ENCODE assay signal across 22 cellular contexts in the genomic region with DNA sequence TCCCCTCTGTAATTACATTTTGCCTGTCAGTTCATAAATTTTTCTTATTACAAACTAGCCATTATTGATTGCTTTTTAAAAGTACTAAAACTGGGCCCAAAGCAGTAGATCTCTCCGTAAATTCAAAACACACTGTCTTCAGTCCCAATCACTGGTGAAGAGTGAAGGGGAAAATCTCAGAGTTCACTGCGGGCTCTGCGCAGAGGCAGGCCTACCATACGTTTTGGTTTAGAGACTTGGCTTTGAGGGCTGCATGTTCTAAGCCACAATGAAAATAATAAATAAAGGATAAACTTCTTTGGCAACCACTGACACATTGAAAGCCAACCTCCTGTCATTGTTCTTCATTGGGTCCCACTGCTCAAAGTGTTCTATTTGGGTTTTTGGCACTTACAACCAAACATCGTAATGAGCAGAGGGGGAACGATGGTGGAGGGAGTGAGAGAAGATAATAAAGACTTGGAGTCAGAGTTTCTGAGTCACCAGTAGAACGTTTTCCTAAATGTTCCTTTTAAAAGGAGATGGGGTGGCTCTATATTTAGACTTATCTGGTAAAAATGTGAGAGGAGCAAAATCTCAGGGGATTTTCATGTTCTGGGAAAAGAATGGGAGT.
DNase-seq lines count a peak whose midpoint lies in the region; ATAC-seq and TF ChIP-seq lines count a peak whose summit lies in the region.
"Had no signal": no experiment of that assay in that cellular context is flagged by ENCODE, and none has a peak within 500 bp of the region (broad histone marks: within the 10 kb centered on the region; RNA-seq: fewer than 3 reads in every experiment).

No MANE protein-coding gene starts in this region.

- H4K91ac ChIP-seq in IMR-90 (ENCODE audit: insufficient read depth, low read depth, low read length) (no peak overlapping the region), neuronal stem cell (ENCODE audit: low read depth, low read length, poor library complexity) (no peak overlapping the region)

- no peak overlapping the region; the same call in 1 of the 2 replicates for H2BK120ac ChIP-seq in IMR-90 (ENCODE audit: low read depth, low read length)
- no peak overlapping the region for H2BK120ac ChIP-seq in neuronal stem cell (ENCODE audit: low read depth, low read length)

- dilution Hi-C loops in IMR-90 (cut with HindIII; ENCODE audit: low sequenced_read_pairs, unreplicated experiment) = no loop called here

- H3K36me3 ChIP-seq in IMR-90 (ENCODE audit: control insufficient read depth, insufficient read depth, low read length) (no peaks in the 10 kb centered on the region), left lung (no peaks in the 10 kb centered on the region), stomach (no peaks in the 10 kb centered on the region), neuronal stem cell (replicated peaks in 1 of 2; ENCODE audit: control insufficient read depth in 2 of 2, insufficient read depth in 2 of 2, low read length in 2 of 2) (no peaks in the 10 kb centered on the region)
- H3K36me3 ChIP-seq: thyroid gland, WERI-Rb-1 had no signal

- H3K4me1 ChIP-seq in IMR-90 (ENCODE audit: control insufficient read depth, insufficient read depth, low read length) = peaks cover 5% of the 10 kb centered on the region; the same call in 1 of the 2 replicates
- H3K4me1 ChIP-seq in left lung = no peaks in the 10 kb centered on the region
- peaks cover 0 to 23% (median 2%) of the 10 kb centered on the region in 4 donors for H3K4me1 ChIP-seq in stomach
- peaks cover 0 to 11% of the 10 kb centered on the region in 2 donors for H3K4me1 ChIP-seq in neuronal stem cell (ENCODE audit: control insufficient read depth in 2 of 2, insufficient read depth in 1 of 2, low read depth in 1 of 2, low read length in 2 of 2)
- H3K4me1 ChIP-seq: psoas muscle, thyroid gland had no signal

- intact Hi-C loops in IMR-90 (cut with micrococcal nuclease) (no loop called here), left lung (cut with DNase I) (no loop called here), stomach (cut with DNase I; ENCODE audit: low total_unique reads) (no loop called here)

- 0 out of 2 replicates have a peak, but pooled peaks have one; percentile 34 for ATAC-seq in IMR-90 (ENCODE audit: low read depth)
- peak; percentile 59 for ATAC-seq in left lung
- no peak for ATAC-seq in HG02840 (IDR thresholded peaks at IDR 0.05; ENCODE audit: low FRiP score, unreplicated experiment)
- ATAC-seq: activated T-cell treated with anti-CD3 and anti-CD28 coated beads, Interleukin-2, amount 50 U/mL, for 72 hours; HCT116; psoas muscle; stimulated activated naive B cell treated with anti-CD40 and anti-IgM and Interleukin-4, amounts not matched to agents 10 μg/mL and 1 μg/mL and 100 μg/mL, for 72 hours had no signal

- H2AK5ac ChIP-seq in IMR-90 (ENCODE audit: low read depth, low read length) (no peak overlapping the region), neuronal stem cell (ENCODE audit: low read depth, low read length) (no peak overlapping the region)

- H3K27me3 ChIP-seq in IMR-90 (ENCODE audit: control insufficient read depth, insufficient read depth, low read length) = peaks cover 3% of the 10 kb centered on the region; the same call in 1 of the 2 replicates
- no peaks in the 10 kb centered on the region for H3K27me3 ChIP-seq in left lung
- H3K27me3 ChIP-seq in stomach = no peaks in the 10 kb centered on the region
- peaks cover 0 to 66% (median 0%) of the 10 kb centered on the region in 3 experiments for H3K27me3 ChIP-seq in neuronal stem cell (ENCODE audit: control insufficient read depth in 3 of 3, insufficient read depth in 3 of 3, low read depth in 1 of 3, low read length in 3 of 3)
- H3K27me3 ChIP-seq: thyroid gland had no signal

- BruUV-seq in IMR-90 (replicated peaks; lab: Mats Ljungman, UMichigan) = no TSS peak

- no peak overlapping the region for H3K56ac ChIP-seq in IMR-90 (ENCODE audit: extremely low read depth, insufficient read depth, low read length)

- H3K27ac ChIP-seq in IMR-90 (ENCODE audit: insufficient read depth, low read length) (no peak overlapping the region), left lung (no peak overlapping the region), stomach (peak overlapping the region in 3 of 5 donors; percentile 4 to 65 (median 56)), neuronal stem cell (replicated peaks; ENCODE audit: low read length) (no peak overlapping the region)
- H3K27ac ChIP-seq: psoas muscle, WERI-Rb-1 had no signal

- in situ Hi-C loops in IMR-90 (cut with MboI; ENCODE audit: low sequenced_read_pairs) = no loop called here

- no peak overlapping the region for H2BK20ac ChIP-seq in IMR-90 (ENCODE audit: low read depth, low read length)

- POLR2A ChIA-PET in IMR-90 (lab: Charles Lee; ENCODE audit: unreplicated experiment) = no interaction called here

- H3K4ac ChIP-seq in IMR-90 (ENCODE audit: low read depth, low read length) = no peak overlapping the region
- no peak overlapping the region for H3K4ac ChIP-seq in neuronal stem cell (ENCODE audit: low read length)

- H4K20me1 ChIP-seq in IMR-90 (ENCODE audit: insufficient read depth, low read length) = no peaks in the 10 kb centered on the region

- TF ChIP-seq RAD21 in IMR-90 (IDR thresholded peaks at IDR 0.05; ENCODE audit: low read length) = no peak

- H3K79me1 ChIP-seq in IMR-90 (ENCODE audit: low read depth in 1 of 2, low read length in 2 of 2) (no peaks in the 10 kb centered on the region), neuronal stem cell (ENCODE audit: low read depth, low read length) (no peaks in the 10 kb centered on the region)

- no peak overlapping the region for H4K5ac ChIP-seq in IMR-90 (ENCODE audit: low read depth, low read length)

- CTCF ChIA-PET in IMR-90 (lab: Yijun Ruan, JAX) = no interaction called here

- peaks cover 5% of the 10 kb centered on the region; the same call in 1 of the 2 replicates for H3K9me1 ChIP-seq in IMR-90 (ENCODE audit: insufficient read depth, low read length)

- no peak overlapping the region for H4K8ac ChIP-seq in IMR-90 (ENCODE audit: low read depth in 2 of 2, low read length in 2 of 2)
- H4K8ac ChIP-seq in neuronal stem cell (ENCODE audit: low read depth, low read length) = no peak overlapping the region

- no peak overlapping the region for H2AFZ ChIP-seq in IMR-90 (replicated peaks; ENCODE audit: low read length, poor library complexity)
- no peak overlapping the region for H2AFZ ChIP-seq in neuronal stem cell (ENCODE audit: low read length)

- TF ChIP-seq CTCF in IMR-90 (conservative IDR thresholded peaks at IDR 0.05; ENCODE audit: low read depth, low read length) (no peak), fibroblast of mammary gland (conservative IDR thresholded peaks at IDR 0.05; ENCODE audit: control insufficient read depth, insufficient read depth, low read depth, low read length) (no peak), left lung (IDR thresholded peaks at IDR 0.05) (no peak), stomach (IDR thresholded peaks at IDR 0.05) (no peak)

- WGBS in IMR-90 (ENCODE audit: extremely low coverage in 2 of 2, insufficient read length in 1 of 2), 2 experiments = 17% methylated on average over 1 of the region's 7 CpGs; no CpG with 5 or more reads in 1 of the 2 experiments
- 61 to 78% (median 63%) methylated on average over 7 of the region's 7 CpGs for WGBS in stomach, 5 donors
- WGBS in neuronal stem cell (ENCODE audit: extremely low coverage in 2 of 2, insufficient read length in 2 of 2, insufficient replicate concordance in 1 of 2), 2 donors = no CpG with 5 or more reads among the region's 7 CpGs

- TF ChIP-seq POLR2A in IMR-90 (IDR thresholded peaks at IDR 0.05; ENCODE audit: low read depth, low read length) (no peak), stomach (IDR thresholded peaks at IDR 0.05) (no peak)

- TF ChIP-seq EP300 in stomach (IDR thresholded peaks at IDR 0.05) = no peak

- H3K14ac ChIP-seq in IMR-90 (replicated peaks; ENCODE audit: low read depth, low read length) (no peak overlapping the region), neuronal stem cell (ENCODE audit: low read length) (no peak overlapping the region)

- H3K18ac ChIP-seq in IMR-90 (ENCODE audit: low read depth, low read length) = no peak overlapping the region
- no peak overlapping the region for H3K18ac ChIP-seq in neuronal stem cell (ENCODE audit: low read length)

- no peaks in the 10 kb centered on the region for H3K9me3 ChIP-seq in IMR-90 (ENCODE audit: control insufficient read depth, insufficient read depth, low read length)
- no peaks in the 10 kb centered on the region for H3K9me3 ChIP-seq in left lung
- H3K9me3 ChIP-seq in stomach = no peaks in the 10 kb centered on the region
- H3K9me3 ChIP-seq in neuronal stem cell (replicated peaks in 1 of 2; ENCODE audit: control insufficient read depth in 2 of 2, insufficient read depth in 1 of 2, low read depth in 1 of 2, low read length in 2 of 2) = no peaks in the 10 kb centered on the region
- H3K9me3 ChIP-seq: psoas muscle, thyroid gland had no signal

- no peak overlapping the region for H2BK12ac ChIP-seq in neuronal stem cell (ENCODE audit: low read length)

- H3K4me3 ChIP-seq in IMR-90 (ENCODE audit: insufficient read depth, low read depth, low read length) (no peak overlapping the region), fibroblast of mammary gland (ENCODE audit: control insufficient read depth, low read depth, low read length) (no peak overlapping the region), left lung (no peak overlapping the region), stomach (no peak overlapping the region), neuronal stem cell (ENCODE audit: low read length in 2 of 2) (no peak overlapping the region)
- H3K4me3 ChIP-seq: lung, psoas muscle, thyroid gland had no signal

- DNase-seq in IMR-90 (peak; percentile 11), fibroblast of mammary gland (ENCODE audit: low read depth) (peak; percentile 5), left lung (no peak), stomach (no peak), SKM-1 treated with dmso at 0.1 percent for 144 hours (lab: John Stamatoyannopoulos, UW; ENCODE audit: unreplicated experiment) (no peak), neuronal stem cell (ENCODE audit: low spot score) (no peak)
- no peak for DNase-seq in stimulated activated CD4-positive, alpha-beta T cell treated with anti-CD3 and anti-CD28 coated beads, Interleukin-4, amount 100 ng/mL, for 1 hour
- DNase-seq: activated CD4-positive, alpha-beta T cell treated with anti-CD3 and anti-CD28 coated beads, Interleukin-2, amount 10 ng/mL, durations not matched to agents 24 days and 14 days; activated naive CD4-positive, alpha-beta T cell treated with anti-CD3 and anti-CD28 coated beads for 36 hours; activated T-cell treated with anti-CD3 and anti-CD28 coated beads, Interleukin-2, amount 50 U/mL, for 72 hours; AML-193; CD4-positive, alpha-beta memory T cell; NCI-H1092; NCI-H1930; psoas muscle; stimulated activated naive B cell treated with anti-CD40 and anti-IgM and Interleukin-4, amounts not matched to agents 10 μg/mL and 1 μg/mL and 100 μg/mL, for 72 hours; T-helper 9 cell; thyroid gland; WERI-Rb-1 had no signal

- H3K4me2 ChIP-seq in IMR-90 (ENCODE audit: low read depth, low read length) (no peak overlapping the region), neuronal stem cell (ENCODE audit: insufficient read depth, low read length, poor library complexity, severe bottlenecking) (no peak overlapping the region)

- H2BK15ac ChIP-seq in IMR-90 (ENCODE audit: low read depth, low read length) = no peak overlapping the region; the same call in 2 of the 3 replicates
- no peak overlapping the region for H2BK15ac ChIP-seq in neuronal stem cell (ENCODE audit: low read length)

- H3K9ac ChIP-seq in IMR-90 (ENCODE audit: low read depth, low read length) (no peak overlapping the region), neuronal stem cell (ENCODE audit: low read depth, low read length, poor library complexity) (no peak overlapping the region)

- no peak overlapping the region for H3K23ac ChIP-seq in IMR-90 (ENCODE audit: low read depth, low read length)
- H3K23ac ChIP-seq in neuronal stem cell (ENCODE audit: low read depth, low read length, poor library complexity) = no peak overlapping the region

- no peak overlapping the region for H2BK5ac ChIP-seq in IMR-90 (ENCODE audit: low read depth, low read length, poor library complexity, severe bottlenecking)
- H2BK5ac ChIP-seq in neuronal stem cell (ENCODE audit: low read length) = no peak overlapping the region

- H2AK9ac ChIP-seq in IMR-90 (replicated peaks; ENCODE audit: low read depth, low read length, poor library complexity) = no peak overlapping the region

Comparison
In these comparisons a context has a peak if more than half of its experiments do, and no peak if none do; other contexts are left out.
1. DNase-seq: peak in IMR-90 (single experiment) and fibroblast of mammary gland (single experiment); none in left lung (0 of 2), stomach (single experiment), SKM-1 treated with dmso at 0.1 percent for 144 hours (single experiment), stimulated activated CD4-positive, alpha-beta T cell treated with anti-CD3 and anti-CD28 coated beads, Interleukin-4, amount 100 ng/mL, for 1 hour (single experiment) and neuronal stem cell (single experiment).
2. H3K27ac ChIP-seq: peak in stomach (3 of 5); none in IMR-90 (single experiment), left lung (0 of 2) and neuronal stem cell (single experiment).